ENCODE assay signal across 3 cellular contexts in genomic region chr5:15647251-15647650, GRCh38.
"Had no signal": no experiment of that assay in that cellular context is flagged by ENCODE, and none has a peak within 500 bp of the region (broad histone marks: within the 10 kb centered on the region; RNA-seq: fewer than 3 reads in every experiment).

No MANE protein-coding gene starts in this region.

- DNase-seq: GDM1, GF-D8 had no signal

- ATAC-seq: GM12878 had no signal

- H3K4me3 ChIP-seq: GM12878 had no signal
